1 cellular context compared by ENCODE assay signal in the genomic region with DNA sequence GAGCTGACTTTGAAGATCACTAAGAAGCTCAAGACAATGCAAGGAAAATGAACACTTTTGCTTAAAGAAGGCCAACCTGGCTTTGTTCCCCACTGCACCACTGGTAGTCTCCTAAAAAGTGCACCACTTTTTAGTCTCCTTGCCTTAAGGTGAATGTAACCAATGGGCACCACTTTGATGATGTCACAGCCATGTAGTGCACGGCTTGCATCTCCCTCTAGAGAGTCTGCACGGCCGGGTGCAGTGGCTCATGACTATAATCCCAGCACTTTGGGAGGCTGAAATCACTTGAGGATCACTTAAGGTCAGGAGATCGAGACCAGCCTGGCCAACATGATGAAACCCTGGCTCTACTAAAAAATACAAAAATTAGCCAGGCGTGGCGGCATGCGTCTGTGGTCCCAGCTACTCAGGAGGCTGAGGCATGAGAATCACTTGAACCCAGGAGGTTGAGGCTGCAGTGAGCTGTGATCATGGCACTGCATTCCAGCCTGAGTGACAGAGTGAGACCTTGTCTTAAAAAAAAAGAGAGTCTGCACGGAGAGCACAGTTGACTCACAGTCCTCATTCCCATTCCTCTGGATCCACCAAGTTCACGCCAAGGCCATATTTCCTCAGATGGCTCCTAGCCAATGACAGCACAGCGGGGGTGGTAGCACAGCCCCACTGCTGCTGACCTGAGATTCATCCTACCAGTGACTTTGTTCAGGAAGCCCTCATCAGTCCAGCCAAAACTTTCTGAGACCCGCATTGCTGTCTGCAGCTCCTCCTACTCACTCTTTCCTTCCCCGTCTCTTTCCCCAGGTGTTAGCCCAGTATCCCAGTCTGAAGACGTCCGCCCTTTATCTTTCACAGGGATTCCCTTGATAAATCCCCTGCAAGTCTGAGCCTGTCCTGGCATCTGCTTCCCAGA.
TF ChIP-seq lines count a peak whose summit lies in the region.

No MANE protein-coding gene starts in this region.

TF ChIP-seq in GM23338, 12 proteins besides CTCF, POLR2A, EP300 and RAD21:
- TF ChIP-seq STAT1 (IDR thresholded peaks at IDR 0.05; ENCODE audit: unreplicated experiment) (no peak), CREB1 (CRISPR knock-in tag; IDR thresholded peaks at IDR 0.05; ENCODE audit: low read depth) (no peak)
